Comparison of ENCODE assay signal across 8 cellular contexts in the genomic region with DNA sequence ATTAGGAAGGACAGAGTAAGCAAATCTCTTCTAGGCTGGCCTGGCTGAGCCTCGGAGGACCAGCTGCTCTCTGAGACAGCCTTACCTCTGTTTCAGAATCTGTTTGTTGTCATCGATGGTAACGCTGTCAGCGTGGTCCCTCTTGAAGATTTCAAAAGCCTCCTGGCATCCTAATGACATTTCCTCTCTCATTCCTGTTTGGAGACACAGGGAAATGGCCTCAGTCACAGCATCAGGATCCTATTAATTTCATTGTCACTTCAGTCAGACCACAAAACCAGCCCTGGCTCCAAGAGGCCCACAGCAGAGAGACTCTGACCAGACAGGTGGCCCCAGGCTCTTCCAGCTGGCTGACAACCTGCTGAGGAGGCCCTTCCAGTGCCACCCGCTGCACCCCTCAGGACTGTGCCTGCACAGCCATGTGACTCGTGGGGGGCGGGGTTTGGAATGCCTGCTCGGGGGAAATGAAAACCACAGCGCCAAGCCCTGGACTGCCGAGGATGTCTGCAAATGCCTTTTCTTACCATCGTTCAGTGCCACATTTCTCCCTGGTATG.
DNase-seq lines count a peak whose midpoint lies in the region; ATAC-seq and TF ChIP-seq lines count a peak whose summit lies in the region.

No MANE protein-coding gene starts in this region.

- H3F3A ChIP-seq in smooth muscle cell (ENCODE audit: low read depth) = peaks cover 5% of the 10 kb centered on the region

- TF ChIP-seq CTCF in smooth muscle cell (IDR thresholded peaks at IDR 0.05; ENCODE audit: borderline replicate concordance, insufficient read depth, poor library complexity, severe bottlenecking) = no peak

- no peaks in the 10 kb centered on the region for H3K79me2 ChIP-seq in smooth muscle cell (ENCODE audit: low read depth)

- no peaks in the 10 kb centered on the region for H3K9me3 ChIP-seq in smooth muscle cell (replicated peaks; ENCODE audit: low read depth)

- DNase-seq in HT1080 (ENCODE audit: low read depth) (peak; percentile 45), SK-MEL-5 (ENCODE audit: low read depth, low spot score) (peak; percentile 80), left ventricle myocardium superior (peak; percentile 78), smooth muscle cell (lab: John Stamatoyannopoulos, UW; ENCODE audit: unreplicated experiment) (no peak), DMS114 treated with DMSO at 0.1 percent for 48 hours (lab: John Stamatoyannopoulos, UW; ENCODE audit: unreplicated experiment) (no peak), SIG-M5 (lab: John Stamatoyannopoulos, UW) (no peak)
- DNase-seq in activated T-cell treated with anti-CD3 and anti-CD28 coated beads, Interleukin-2, amount 50 U/mL, for 1 hour = no peak

- intact Hi-C loops in left ventricle myocardium superior (cut with micrococcal nuclease) = no loop called here

- H3K4me1 ChIP-seq in smooth muscle cell (ENCODE audit: low read depth) = peaks cover 4% of the 10 kb centered on the region

- no peaks in the 10 kb centered on the region for H3K27me3 ChIP-seq in smooth muscle cell (ENCODE audit: low read depth)

- no peak overlapping the region for H3K4me3 ChIP-seq in smooth muscle cell

- ATAC-seq in left ventricle myocardium superior (peak; percentile 92), GM19035 (IDR thresholded peaks at IDR 0.05; ENCODE audit: unreplicated experiment) (no peak)

- H3K36me3 ChIP-seq in smooth muscle cell (ENCODE audit: low read depth) = no peaks in the 10 kb centered on the region

- no peaks in the 10 kb centered on the region for H4K20me1 ChIP-seq in smooth muscle cell (ENCODE audit: low read depth)

- in situ Hi-C loops in SK-MEL-5 (cut with HindIII; ENCODE audit: low pct_unique_long_range_greater_than_20kb, low sequenced_read_pairs) = no loop called here

- peak overlapping the region; percentile 22 for H3K27ac ChIP-seq in smooth muscle cell (ENCODE audit: low read depth)

- peak overlapping the region; percentile 17 for H3K4me2 ChIP-seq in smooth muscle cell

- 19% methylated on average over 11 of the region's 11 CpGs for WGBS in smooth muscle cell (ENCODE audit: low lambda C conversion rate)

- no peak overlapping the region for H2AFZ ChIP-seq in smooth muscle cell (ENCODE audit: low read depth)

- H3K9ac ChIP-seq in smooth muscle cell (ENCODE audit: low read depth) = no peak overlapping the region

Comparison
In these comparisons a context has a peak if more than half of its experiments do, and no peak if none do; other contexts are left out.
1. DNase-seq: peak in HT1080 (single experiment), SK-MEL-5 (single experiment) and left ventricle myocardium superior (single experiment); none in smooth muscle cell (single experiment), activated T-cell treated with anti-CD3 and anti-CD28 coated beads, Interleukin-2, amount 50 U/mL, for 1 hour (single experiment), DMS114 treated with DMSO at 0.1 percent for 48 hours (single experiment) and SIG-M5 (single experiment).